ENCODE assay signal across 15 cellular contexts in the genomic region with DNA sequence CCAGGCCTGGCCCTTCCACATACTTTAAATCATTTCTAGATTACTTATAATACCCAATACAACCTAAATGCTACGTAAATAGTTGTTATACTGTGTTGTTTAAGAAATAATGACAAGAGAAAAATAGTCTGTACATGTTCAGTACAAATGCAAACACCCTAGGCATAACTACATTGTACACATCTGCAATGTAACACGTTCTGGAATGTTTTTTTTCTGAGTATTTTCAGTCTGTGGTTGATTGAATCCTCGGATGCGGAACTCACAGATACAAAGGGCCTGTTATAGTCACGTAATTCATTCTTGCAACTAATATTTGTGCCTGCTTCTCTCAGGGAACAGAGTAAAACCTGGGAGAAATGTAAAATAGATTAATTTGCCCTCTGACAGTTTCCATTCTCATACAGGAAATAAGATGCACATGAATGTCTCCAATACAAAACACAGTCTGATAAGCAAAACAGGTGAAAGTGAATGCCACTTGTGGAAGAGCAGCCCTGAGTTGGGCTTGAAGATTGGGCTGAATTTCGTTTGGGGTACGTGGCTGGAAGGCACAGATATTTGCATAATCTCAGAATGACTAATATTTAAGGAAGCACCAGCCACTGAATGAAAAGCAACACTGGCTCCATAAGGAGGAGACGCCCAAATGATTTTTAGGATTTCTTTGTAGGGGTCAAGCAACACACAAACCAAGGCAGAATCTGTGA. TPM values are rescaled to one million over a fixed set of nuclear protein-coding genes. Genes with fewer than 3 reads are reported as not detected.
A peak's percentile ranks its signal among the peaks of the same experiment; 100 is the strongest.
DNase-seq lines count a peak whose midpoint lies in the region; ATAC-seq, FAIRE-seq and TF ChIP-seq lines count a peak whose summit lies in the region.
"Had no signal": no experiment of that assay in that cellular context is flagged by ENCODE, and none has a peak within 500 bp of the region (broad histone marks: within the 10 kb centered on the region; RNA-seq: fewer than 3 reads in every experiment).

No MANE protein-coding gene starts in this region.

- no peak overlapping the region for H4K8ac ChIP-seq in mesenchymal stem cell (ENCODE audit: low read length)

- H2AFZ ChIP-seq in Karpas-422 (ENCODE audit: low read length) (no peak overlapping the region), K562 (ENCODE audit: low read depth, low read length) (no peak overlapping the region), mesenchymal stem cell (ENCODE audit: low read depth, low read length) (no peak overlapping the region)

- no peak overlapping the region for H2BK15ac ChIP-seq in mesenchymal stem cell (ENCODE audit: low read depth, poor library complexity, severe bottlenecking)

- H3K36me3 ChIP-seq in Karpas-422 (ENCODE audit: insufficient read depth, low read length) (no peaks in the 10 kb centered on the region), K562 (ENCODE audit: control insufficient read depth, insufficient read depth, low read length) (no peaks in the 10 kb centered on the region), mesenchymal stem cell (ENCODE audit: control insufficient read depth in 1 of 2, insufficient read depth in 2 of 2, low read depth in 1 of 2, low read length in 2 of 2) (peaks cover 0 to 19% of the 10 kb centered on the region in 2 experiments), tibial nerve (no peaks in the 10 kb centered on the region)
- H3K36me3 ChIP-seq: suprapubic skin had no signal

- no peak overlapping the region for H2BK5ac ChIP-seq in mesenchymal stem cell (ENCODE audit: low read depth, low read length, poor library complexity, severe bottlenecking)

- H3K27me3 ChIP-seq in Karpas-422 (ENCODE audit: low read length) (no peaks in the 10 kb centered on the region), K562 (ENCODE audit: control insufficient read depth in 2 of 2, insufficient read depth in 2 of 2, low read length in 2 of 2) (peaks cover 52 to 71% of the 10 kb centered on the region in 2 experiments), mesenchymal stem cell (ENCODE audit: control insufficient read depth in 1 of 2, insufficient read depth in 1 of 2, low read length in 2 of 2) (no peaks in the 10 kb centered on the region), tibial nerve (no peaks in the 10 kb centered on the region)
- H3K27me3 ChIP-seq: suprapubic skin had no signal

- DNase-seq in EH (ENCODE audit: low read depth) (peak; percentile 67), Karpas-422 (peak; percentile 45), K562 (ENCODE audit: extremely low read depth in 1 of 4, low spot score in 3 of 4) (no peak), mesenchymal stem cell (no peak), tibial nerve (ENCODE audit: low spot score in 2 of 2) (no peak), cerebellum (ENCODE audit: low spot score) (no peak)
- DNase-seq: activated CD4-positive, alpha-beta T cell treated with anti-CD3 and anti-CD28 coated beads, Interleukin-2, amount 50 U/mL, for 1 hour; DMS 273 treated with DMSO at 0.1 percent for 48 hours; NCI-H1436 treated with DMSO at 0.1 percent for 48 hours; NCI-H524; T-helper 9 cell had no signal

- TF ChIP-seq POLR2A in K562 (conservative IDR thresholded peaks at IDR 0.05) (no peak), tibial nerve (IDR thresholded peaks at IDR 0.05) (no peak)

- H3K9me2 ChIP-seq in Karpas-422 (replicated peaks; ENCODE audit: insufficient read depth, low read length) = no peaks in the 10 kb centered on the region

- no peak for TF ChIP-seq RAD21 in K562 (CRISPR knock-in tag; conservative IDR thresholded peaks at IDR 0.05 in 1 of 2, IDR thresholded peaks at IDR 0.05 in 1 of 2)

- TF ChIP-seq CTCF in K562 (IDR thresholded peaks at IDR 0.05 in 2 of 3, conservative IDR thresholded peaks at IDR 0.05 in 1 of 3; ENCODE audit: insufficient read depth in 2 of 3, low read depth in 1 of 3, low read length in 3 of 3) (no peak), tibial nerve (IDR thresholded peaks at IDR 0.05) (no peak)

- H3K79me2 ChIP-seq in Karpas-422 (ENCODE audit: low read length) = no peaks in the 10 kb centered on the region
- no peaks in the 10 kb centered on the region for H3K79me2 ChIP-seq in K562 (ENCODE audit: control insufficient read depth, insufficient read depth, low read length)

- intact Hi-C loops in K562 (cut with micrococcal nuclease) = no loop called here

- H4K91ac ChIP-seq in mesenchymal stem cell (ENCODE audit: low read length) = no peak overlapping the region

- H3K4me2 ChIP-seq in Karpas-422 (ENCODE audit: low read depth, low read length, poor library complexity, severe bottlenecking) (peak overlapping the region; percentile 7), K562 (ENCODE audit: insufficient read depth, low read length) (no peak overlapping the region), mesenchymal stem cell (ENCODE audit: low read length, poor library complexity, severe bottlenecking) (no peak overlapping the region)

- no peak overlapping the region for H3K18ac ChIP-seq in mesenchymal stem cell (ENCODE audit: low read depth in 1 of 2, low read length in 2 of 2)

- H4K20me1 ChIP-seq in Karpas-422 (ENCODE audit: insufficient read depth, low read depth, low read length) = no peaks in the 10 kb centered on the region
- H4K20me1 ChIP-seq in K562 (replicated peaks; ENCODE audit: control insufficient read depth, insufficient read depth, low read length) = 0 out of 2 replicates have a peak, but pooled peaks cover 7% of the 10 kb centered on the region

- H2BK120ac ChIP-seq in mesenchymal stem cell (ENCODE audit: low read depth, low read length) = no peak overlapping the region

- no peak overlapping the region for H3K4me3 ChIP-seq in Karpas-422 (ENCODE audit: low read length)
- no peak overlapping the region for H3K4me3 ChIP-seq in K562
- H3K4me3 ChIP-seq in mesenchymal stem cell (ENCODE audit: insufficient read depth in 1 of 2, low read depth in 1 of 2, low read length in 2 of 2) = no peak overlapping the region
- H3K4me3 ChIP-seq in tibial nerve = no peak overlapping the region
- H3K4me3 ChIP-seq: suprapubic skin had no signal

- no peak overlapping the region for H2BK12ac ChIP-seq in mesenchymal stem cell (ENCODE audit: low read length in 2 of 2)

- H3K4me1 ChIP-seq in Karpas-422 (ENCODE audit: low read length) (peaks cover 5% of the 10 kb centered on the region), K562 (replicated peaks in 1 of 2; ENCODE audit: control insufficient read depth in 2 of 2, insufficient read depth in 2 of 2, low read length in 2 of 2) (no peaks in the 10 kb centered on the region; a peak in 2 of 5 replicates), mesenchymal stem cell (ENCODE audit: control insufficient read depth, insufficient read depth, low read depth, low read length) (peaks cover 22% of the 10 kb centered on the region), tibial nerve (peaks cover 0 to 51% (median 8%) of the 10 kb centered on the region in 4 donors)

- H3K9me1 ChIP-seq in K562 (ENCODE audit: control insufficient read depth, insufficient read depth, low read length) = no peaks in the 10 kb centered on the region

- WGBS in K562 (ENCODE audit: insufficient coverage, low coverage, missing lambda C conversion rate) = 3% methylated on average over 8 of the region's 8 CpGs
- 62% methylated on average over 6 of the region's 8 CpGs for WGBS in mesenchymal stem cell
- WGBS in tibial nerve, 2 donors = 46 to 48% methylated on average over 8 of the region's 8 CpGs

- H3K79me1 ChIP-seq in mesenchymal stem cell (replicated peaks; ENCODE audit: low read length, poor library complexity, severe bottlenecking) = peaks cover 2% of the 10 kb centered on the region

- POLR2A ChIA-PET in K562 (lab: Yijun Ruan, JAX) = no interaction called here

- TF ChIP-seq EP300 in K562 (IDR thresholded peaks at IDR 0.05; ENCODE audit: low read length) (no peak), tibial nerve (IDR thresholded peaks at IDR 0.05) (no peak)

- H3K23ac ChIP-seq in mesenchymal stem cell (ENCODE audit: low read length in 2 of 2) = no peak overlapping the region

- H3K14ac ChIP-seq in mesenchymal stem cell (ENCODE audit: low read length in 2 of 2) = no peak overlapping the region

- no peak for FAIRE-seq in K562 (lab: Jason Lieb, UNC)
- FAIRE-seq: islet of Langerhans had no signal

- peak overlapping the region; percentile 80 for H2AK5ac ChIP-seq in mesenchymal stem cell (ENCODE audit: low read length, severe bottlenecking)

- no peak for ATAC-seq in K562
- no peak for ATAC-seq in HG03439 (IDR thresholded peaks at IDR 0.05; ENCODE audit: unreplicated experiment)
- no peak for ATAC-seq in GM19467 (IDR thresholded peaks at IDR 0.05; ENCODE audit: unreplicated experiment)

- H3K9me3 ChIP-seq in Karpas-422 (ENCODE audit: low read length) = no peaks in the 10 kb centered on the region
- no peaks in the 10 kb centered on the region for H3K9me3 ChIP-seq in K562 (replicated peaks; ENCODE audit: control insufficient read depth, insufficient read depth, low read depth, low read length)
- no peaks in the 10 kb centered on the region for H3K9me3 ChIP-seq in mesenchymal stem cell (ENCODE audit: control insufficient read depth, low read length)
- no peaks in the 10 kb centered on the region for H3K9me3 ChIP-seq in tibial nerve
- H3K9me3 ChIP-seq: suprapubic skin had no signal

- CTCF ChIA-PET in K562 (lab: Yijun Ruan, JAX; ENCODE audit: low intra/inter-chr PET ratio) = no interaction called here

- no TSS peak for BruUV-seq in K562 (replicated peaks; lab: Mats Ljungman, UMichigan)

- no peak overlapping the region for H3K27ac ChIP-seq in Karpas-422 (ENCODE audit: low read length)
- no peak overlapping the region for H3K27ac ChIP-seq in K562 (ENCODE audit: extremely low read depth, low read depth, low read length)
- H3K27ac ChIP-seq in mesenchymal stem cell (ENCODE audit: low read length, poor library complexity, severe bottlenecking) = peak overlapping the region; percentile 70
- H3K27ac ChIP-seq in tibial nerve = peak overlapping the region in 1 of 4 donors; percentile 5
- H3K27ac ChIP-seq: suprapubic skin had no signal

- H3K9ac ChIP-seq in Karpas-422 (ENCODE audit: low read length) = no peak overlapping the region
- no peak overlapping the region for H3K9ac ChIP-seq in K562 (ENCODE audit: insufficient read depth in 1 of 2, low read depth in 2 of 2, low read length in 2 of 2)
- H3K9ac ChIP-seq in mesenchymal stem cell (ENCODE audit: low read length) = peak overlapping the region; percentile 65

- in situ Hi-C loops in K562 (cut with MboI) = no loop called here

- no peak overlapping the region for H3K4ac ChIP-seq in mesenchymal stem cell (ENCODE audit: low read depth in 1 of 2, low read length in 2 of 2)

RNA-seq across cellular contexts. Expression of gene DENND2A, which starts 19.1 kb away (rescaled TPM):
- not detected in 2 replicates for total RNA-seq in Karpas-422 (2014; rRNA removed; shearing (Covaris generic); ENCODE audit: low replicate concordance)
- not detected in 2 replicates for total RNA-seq in K562 (2011; cell fraction: chromatin; rRNA removed; ENCODE audit: low replicate concordance)
- not detected in 2 replicates for total RNA-seq in K562 (2011; cell fraction: nucleolus; rRNA removed)
- not detected in 2 replicates for total RNA-seq in K562 (2011; cell fraction: nucleoplasm; rRNA removed)
- total RNA-seq in K562 (2014; rRNA removed) (not detected in 2 replicates), K562 (2014; rRNA removed; fragmentation: Illumina TruSeq; extraction: Trizol) (not detected in 2 replicates), K562 (2015; rRNA removed; fragmentation: Illumina TruSeq; extraction: Trizol) (not detected in 2 replicates), K562 (2021) (0.16 TPM in 1 of 2 replicates, not detected in the other), tibial nerve (10 to 100 TPM; 18.3 to 28.0 (median 24.2) TPM), cerebellum (31.7 TPM)
- polyA plus RNA-seq in K562 (2011; rRNA removed) (not detected in 2 replicates), K562 (2014; fragmentation: Illumina TruSeq; extraction: Trizol) (not detected in 2 replicates), K562 (2014; fragmentation: Nextera tagmentation; extraction: Ambion mirVana) (not detected), K562 (2014; rRNA removed) (not detected in 2 replicates)
- not detected in 2 replicates for polyA plus RNA-seq in K562 (2011; cell fraction: cytosol; rRNA removed)
- polyA plus RNA-seq in K562 (2011; cell fraction: nucleus; rRNA removed) = 0.18 TPM in 1 of 2 replicates, not detected in the other
- not detected in 2 replicates for polyA plus RNA-seq in K562 (2012)
- not detected in 2 replicates for polyA minus RNA-seq in K562 (2011; rRNA and poly(A)+ RNA removed)
- not detected in 2 replicates for polyA minus RNA-seq in K562 (2011; cell fraction: cytosol; rRNA and poly(A)+ RNA removed)
- polyA minus RNA-seq in K562 (2011; cell fraction: nucleus; rRNA and poly(A)+ RNA removed) = not detected in 2 replicates
- 17.2 TPM for polyA plus RNA-seq in mesenchymal stem cell (2013, experiment 1 of 2)
- polyA plus RNA-seq in mesenchymal stem cell (2013, experiment 2 of 2) = 19.9 TPM

RNA-seq across cellular contexts. Expression of gene ADCK2, which starts 51.3 kb away (rescaled TPM):
- total RNA-seq in Karpas-422 (2014; rRNA removed; shearing (Covaris generic); ENCODE audit: low replicate concordance) = 16.8 and 27.1 TPM in 2 replicates
- total RNA-seq in K562 (2011; cell fraction: chromatin; rRNA removed; ENCODE audit: low replicate concordance) = 7.9 and 18.9 TPM in 2 replicates
- total RNA-seq in K562 (2011; cell fraction: nucleolus; rRNA removed) = 18.3 and 25.7 TPM in 2 replicates
- 16.6 and 17.8 TPM in 2 replicates for total RNA-seq in K562 (2011; cell fraction: nucleoplasm; rRNA removed)
- total RNA-seq in K562 (2014; rRNA removed) (10.6 and 12.9 TPM in 2 replicates), K562 (2014; rRNA removed; fragmentation: Illumina TruSeq; extraction: Trizol) (9.1 and 10.3 TPM in 2 replicates), K562 (2015; rRNA removed; fragmentation: Illumina TruSeq; extraction: Trizol) (13.3 and 13.8 TPM in 2 replicates), K562 (2021) (13.8 and 14.3 TPM in 2 replicates), tibial nerve (10 to 100 TPM; 20.7 to 34.5 (median 26.7) TPM), cerebellum (15.0 TPM)
- polyA plus RNA-seq in K562 (2011; rRNA removed) (12.0 and 12.8 TPM in 2 replicates), K562 (2014; fragmentation: Illumina TruSeq; extraction: Trizol) (7.7 and 9.4 TPM in 2 replicates), K562 (2014; fragmentation: Nextera tagmentation; extraction: Ambion mirVana) (1 to 10 TPM in 1 of 2 experiments, under 1 TPM in 1; 0.08 to 1.1 TPM), K562 (2014; rRNA removed) (9.7 and 10.1 TPM in 2 replicates)
- polyA plus RNA-seq in K562 (2011; cell fraction: cytosol; rRNA removed) = 9.7 and 13.6 TPM in 2 replicates
- polyA plus RNA-seq in K562 (2011; cell fraction: nucleus; rRNA removed) = 7.2 and 7.7 TPM in 2 replicates
- 12.2 and 28.1 TPM in 2 replicates for polyA plus RNA-seq in K562 (2012)
- 13.7 and 15.8 TPM in 2 replicates for polyA minus RNA-seq in K562 (2011; rRNA and poly(A)+ RNA removed)
- 9.4 and 9.5 TPM in 2 replicates for polyA minus RNA-seq in K562 (2011; cell fraction: cytosol; rRNA and poly(A)+ RNA removed)
- polyA minus RNA-seq in K562 (2011; cell fraction: nucleus; rRNA and poly(A)+ RNA removed) = 5.8 and 8.3 TPM in 2 replicates
- 4.1 TPM for polyA plus RNA-seq in mesenchymal stem cell (2013, experiment 1 of 2)
- 4.2 TPM for polyA plus RNA-seq in mesenchymal stem cell (2013, experiment 2 of 2)

Comparison
In these comparisons a context has a peak if more than half of its experiments do, and no peak if none do; other contexts are left out.
1. DNase-seq: peak in EH (single experiment) and Karpas-422 (single experiment); none in K562 (0 of 4), mesenchymal stem cell (single experiment), tibial nerve (0 of 2) and cerebellum (single experiment).
2. RNA of gene DENND2A, which starts 19.1 kb away (total RNA-seq): 31.7 TPM in cerebellum (single experiment) and 18.3 to 28.0 TPM in tibial nerve; not detected in Karpas-422 and 0.16 TPM in K562; every median in the first group is over 10 times any median in the second.